22 cellular contexts compared by ENCODE assay signal in genomic region chr11:437228-437870, GRCh38. TPM values are rescaled to one million over a fixed set of nuclear protein-coding genes. Genes with fewer than 3 reads are reported as not detected.
"Had no signal": no experiment of that assay in that cellular context is flagged by ENCODE, and none has a peak within 500 bp of the region (broad histone marks: within the 10 kb centered on the region; RNA-seq: fewer than 3 reads in every experiment).

No MANE protein-coding gene starts in this region.

- H3K27me3 Mint-ChIP-seq: naive thymus-derived CD4-positive, alpha-beta T cell; progenitor cell of endocrine pancreas had no signal

- H3K36me3 Mint-ChIP-seq: stimulated activated effector memory CD8-positive, alpha-beta T cell treated with anti-CD3 and anti-CD28 coated beads, Interleukin-12 subunit alpha, Interleukin-12 subunit beta, amount 100 ng/mL, for 72 hours had no signal

- H3K4me3 ChIP-seq: coronary artery, left lung, pancreas, right lobe of liver, tibial artery, upper lobe of left lung, uterus had no signal

- DNase-seq: effector CD4-positive, alpha-beta T cell; foreskin melanocyte; head of caudate nucleus; hippocampal formation; naive thymus-derived CD4-positive, alpha-beta T cell; occipital lobe; stimulated activated CD4-positive, alpha-beta T cell treated with anti-CD3 and anti-CD28 coated beads, Interleukin-4, amount 100 ng/mL, for 1 hour; stimulated activated CD8-positive, alpha-beta memory T cell treated with anti-CD3 and anti-CD28 coated beads, Interleukin-4, amount 100 ng/mL, for 48 hours; stimulated activated naive CD8-positive, alpha-beta T cell treated with anti-CD3 and anti-CD28 coated beads, Interleukin-15, Interleukin-2, amounts not matched to agents 100 U/mL and 50 U/mL, for 24 hours; tibial artery; upper lobe of left lung; uterus had no signal

- H3K4me1 Mint-ChIP-seq: neural crest cell had no signal

- H3K4me1 ChIP-seq: right lobe of liver, uterus had no signal

- H3K27me3 ChIP-seq: pancreas, right lobe of liver had no signal

- ATAC-seq: left lung; naive thymus-derived CD4-positive, alpha-beta T cell; pancreas; right lobe of liver; stimulated activated effector memory CD8-positive, alpha-beta T cell treated with anti-CD3 and anti-CD28 coated beads, Interleukin-12 subunit alpha, Interleukin-12 subunit beta, amount 100 ng/mL, for 72 hours; stimulated activated naive CD8-positive, alpha-beta T cell treated with anti-CD3 and anti-CD28 coated beads, Interleukin-15, Interleukin-2, amounts not matched to agents 100 U/mL and 50 U/mL, for 24 hours had no signal

- H3K4me3 Mint-ChIP-seq: neural crest cell; stimulated activated effector memory CD8-positive, alpha-beta T cell treated with anti-CD3 and anti-CD28 coated beads, Interleukin-12 subunit alpha, Interleukin-12 subunit beta, amount 100 ng/mL, for 72 hours had no signal

- H3K36me3 ChIP-seq: left lung, pancreas, right lobe of liver, tibial artery, upper lobe of left lung, uterus had no signal

- H3K9me3 Mint-ChIP-seq: stimulated activated effector memory CD8-positive, alpha-beta T cell treated with anti-CD3 and anti-CD28 coated beads, Interleukin-12 subunit alpha, Interleukin-12 subunit beta, amount 100 ng/mL, for 72 hours had no signal

- H3K27ac Mint-ChIP-seq: progenitor cell of endocrine pancreas had no signal

- H3K27ac ChIP-seq: coronary artery, left lung, pancreas, right lobe of liver, tibial artery, upper lobe of left lung, uterus had no signal

- H3K9me3 ChIP-seq: left lung, pancreas, right lobe of liver, tibial artery, upper lobe of left lung, uterus had no signal

RNA-seq across cellular contexts. Expression of gene ANO9, which starts 4.5 kb away (rescaled TPM):
- total RNA-seq: chondrocyte, neural crest cell, occipital lobe, temporal lobe had no signal

RNA-seq across cellular contexts. Expression of gene PKP3, which starts 43.3 kb away (rescaled TPM):
- total RNA-seq: mononuclear cell; naive thymus-derived CD4-positive, alpha-beta T cell had no signal
- polyA plus RNA-seq: naive thymus-derived CD4-positive, alpha-beta T cell had no signal
